12 cellular contexts compared by ENCODE assay signal in the genomic region with DNA sequence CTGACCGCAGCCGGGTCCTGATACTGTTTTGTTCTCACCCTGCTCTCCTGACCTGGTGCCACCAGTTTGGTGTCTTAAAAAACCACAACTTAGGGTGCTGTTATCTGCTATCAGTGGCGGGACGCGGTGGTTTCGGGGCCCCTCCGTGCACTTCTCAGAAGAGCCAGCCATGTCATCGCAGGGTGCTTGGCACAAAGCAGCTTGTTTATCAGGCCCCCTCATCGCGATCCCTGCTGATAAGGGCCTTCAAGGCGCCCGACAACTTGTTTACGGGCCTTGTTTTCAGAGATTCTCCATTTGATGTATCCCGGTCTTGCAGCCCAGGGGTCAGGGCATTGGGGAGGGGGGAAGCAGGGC. TPM values are rescaled to one million over a fixed set of nuclear protein-coding genes. Genes with fewer than 3 reads are reported as not detected.
A peak's percentile ranks its signal among the peaks of the same experiment; 100 is the strongest.
DNase-seq lines count a peak whose midpoint lies in the region; ATAC-seq, FAIRE-seq and TF ChIP-seq lines count a peak whose summit lies in the region.
"Had no signal": no experiment of that assay in that cellular context is flagged by ENCODE, and none has a peak within 500 bp of the region (broad histone marks: within the 10 kb centered on the region; RNA-seq: fewer than 3 reads in every experiment).

No MANE protein-coding gene starts in this region.

- no peak overlapping the region for H3K4ac ChIP-seq in IMR-90 (ENCODE audit: low read depth, low read length)

- no peak overlapping the region for H3K23ac ChIP-seq in IMR-90 (ENCODE audit: low read depth, low read length)

- in situ Hi-C loops in IMR-90 (cut with MboI; ENCODE audit: low sequenced_read_pairs): no loop called here

- no peak overlapping the region for H3K56ac ChIP-seq in IMR-90 (ENCODE audit: extremely low read depth, insufficient read depth, low read length)

- H3K9me1 ChIP-seq in IMR-90 (ENCODE audit: insufficient read depth, low read length): no peaks in the 10 kb centered on the region

- H4K20me1 ChIP-seq in IMR-90 (ENCODE audit: insufficient read depth, low read length): no peaks in the 10 kb centered on the region

- POLR2A ChIA-PET in IMR-90 (lab: Charles Lee; ENCODE audit: unreplicated experiment): no interaction called here

- H3K18ac ChIP-seq in IMR-90 (ENCODE audit: low read depth, low read length): no peak overlapping the region

- no peak overlapping the region for H3K9ac ChIP-seq in IMR-90 (ENCODE audit: low read depth, low read length)

- FAIRE-seq in pancreas (lab: Jason Lieb, UNC): no peak
- FAIRE-seq: bronchial epithelial cell had no signal

- intact Hi-C loops in IMR-90 (cut with micrococcal nuclease) (no loop called here), pancreas (cut with DNase I) (no loop called here)

- no peak overlapping the region for H2BK15ac ChIP-seq in IMR-90 (ENCODE audit: low read depth, low read length)

- H3K36me3 ChIP-seq in IMR-90 (ENCODE audit: control insufficient read depth, insufficient read depth, low read length): no peaks in the 10 kb centered on the region
- H3K36me3 ChIP-seq in pancreas: no peaks in the 10 kb centered on the region
- H3K36me3 ChIP-seq: Peyer's patch had no signal

- no peak overlapping the region for H3K4me3 ChIP-seq in IMR-90 (ENCODE audit: insufficient read depth, low read depth, low read length)
- no peak overlapping the region for H3K4me3 ChIP-seq in pancreas
- H3K4me3 ChIP-seq: Peyer's patch had no signal

- no peak overlapping the region for H2BK5ac ChIP-seq in IMR-90 (ENCODE audit: low read depth, low read length, poor library complexity, severe bottlenecking)

- no peak overlapping the region for H4K91ac ChIP-seq in IMR-90 (ENCODE audit: insufficient read depth, low read depth, low read length)

- TF ChIP-seq CTCF in IMR-90 (conservative IDR thresholded peaks at IDR 0.05; ENCODE audit: low read depth, low read length) (no peak), pancreas (IDR thresholded peaks at IDR 0.05) (no peak)

- H4K8ac ChIP-seq in IMR-90 (ENCODE audit: low read depth in 2 of 2, low read length in 2 of 2): no peak overlapping the region

- H3K4me1 ChIP-seq in IMR-90 (ENCODE audit: control insufficient read depth, insufficient read depth, low read length) (no peaks in the 10 kb centered on the region), pancreas (peaks cover 4 to 20% (median 15%) of the 10 kb centered on the region in 3 donors)

- TF ChIP-seq POLR2A in IMR-90 (IDR thresholded peaks at IDR 0.05; ENCODE audit: low read depth, low read length): no peak

- TF ChIP-seq RAD21 in IMR-90 (IDR thresholded peaks at IDR 0.05; ENCODE audit: low read length): no peak

- H3K79me1 ChIP-seq in IMR-90 (ENCODE audit: low read depth in 1 of 2, low read length in 2 of 2): no peaks in the 10 kb centered on the region

- no peak overlapping the region for H4K5ac ChIP-seq in IMR-90 (ENCODE audit: low read depth, low read length)

- CTCF ChIA-PET in IMR-90 (lab: Yijun Ruan, JAX): no interaction called here

- H2BK20ac ChIP-seq in IMR-90 (ENCODE audit: low read depth, low read length): no peak overlapping the region

- H2AFZ ChIP-seq in IMR-90 (replicated peaks; ENCODE audit: low read length, poor library complexity): peak overlapping the region; percentile 26

- no peak overlapping the region for H3K27ac ChIP-seq in IMR-90 (ENCODE audit: insufficient read depth, low read length)
- no peak overlapping the region for H3K27ac ChIP-seq in pancreas
- H3K27ac ChIP-seq: Peyer's patch had no signal

- H3K27me3 ChIP-seq in IMR-90 (ENCODE audit: control insufficient read depth, insufficient read depth, low read length): peaks cover 38% of the 10 kb centered on the region
- H3K27me3 ChIP-seq in pancreas: no peaks in the 10 kb centered on the region
- H3K27me3 ChIP-seq: Peyer's patch had no signal

- dilution Hi-C loops in IMR-90 (cut with HindIII; ENCODE audit: low sequenced_read_pairs, unreplicated experiment): no loop called here

- peaks cover 7% of the 10 kb centered on the region for H3K9me3 ChIP-seq in IMR-90 (ENCODE audit: control insufficient read depth, insufficient read depth, low read length)
- no peaks in the 10 kb centered on the region for H3K9me3 ChIP-seq in pancreas
- H3K9me3 ChIP-seq: Peyer's patch had no signal

- no peak for ATAC-seq in IMR-90 (ENCODE audit: low read depth)
- no peak for ATAC-seq in GM19395 (IDR thresholded peaks at IDR 0.05; ENCODE audit: unreplicated experiment)
- no peak for ATAC-seq in SK-N-SH treated with all-trans-retinoic acid at 6 μM for 48 hours
- no peak for ATAC-seq in pancreas
- ATAC-seq: right cardiac atrium had no signal

- H2AK9ac ChIP-seq in IMR-90 (replicated peaks; ENCODE audit: low read depth, low read length, poor library complexity): no peak overlapping the region

- no peak for DNase-seq in IMR-90
- peak; percentile 37 to 43 for DNase-seq in activated CD4-positive, alpha-beta T cell treated with anti-CD3 and anti-CD28 coated beads, Interleukin-2, amount 50 U/mL, for 4 hours
- DNase-seq in activated gamma-delta T cell treated with Interleukin-2 at 50 U/mL for 16 hours: peak; percentile 68
- DNase-seq in stimulated activated CD4-positive, alpha-beta T cell treated with anti-CD3 and anti-CD28 coated beads, Interleukin-4, amount 100 ng/mL, for 24 hours: peak; percentile 50
- DNase-seq in NCI-H2081 (lab: John Stamatoyannopoulos, UW): no peak
- no peak for DNase-seq in pancreas
- DNase-seq: NCI-H2171 treated with DMSO at 0.1 percent for 48 hours, Peyer's patch had no signal

- H3K14ac ChIP-seq in IMR-90 (replicated peaks; ENCODE audit: low read depth, low read length): no peak overlapping the region

- WGBS in IMR-90 (ENCODE audit: extremely low coverage in 2 of 2, insufficient read length in 1 of 2), 2 experiments: 48% methylated on average over 8 of the region's 14 CpGs; no CpG with 5 or more reads in 1 of the 2 experiments
- 25 to 45% methylated on average over 14 of the region's 14 CpGs for WGBS in pancreas, 2 donors

- BruUV-seq in IMR-90 (replicated peaks; lab: Mats Ljungman, UMichigan): no TSS peak

- no peak overlapping the region for H2BK120ac ChIP-seq in IMR-90 (ENCODE audit: low read depth, low read length)

- H3K4me2 ChIP-seq in IMR-90 (ENCODE audit: low read depth, low read length): no peak overlapping the region

- no peak overlapping the region for H2AK5ac ChIP-seq in IMR-90 (ENCODE audit: low read depth, low read length)

TF ChIP-seq in IMR-90, 13 proteins besides CTCF, POLR2A, EP300 and RAD21:
- TF ChIP-seq MXI1 (IDR thresholded peaks at IDR 0.05; ENCODE audit: borderline replicate concordance, low read depth, low read length) (no peak), CEBPB (IDR thresholded peaks at IDR 0.05; ENCODE audit: low read depth, low read length) (no peak), MAZ (IDR thresholded peaks at IDR 0.05; ENCODE audit: borderline replicate concordance, low read depth, low read length) (no peak), RCOR1 (IDR thresholded peaks at IDR 0.05; ENCODE audit: insufficient replicate concordance, low read length) (no peak)
- TF ChIP-seq, protein P1, sequence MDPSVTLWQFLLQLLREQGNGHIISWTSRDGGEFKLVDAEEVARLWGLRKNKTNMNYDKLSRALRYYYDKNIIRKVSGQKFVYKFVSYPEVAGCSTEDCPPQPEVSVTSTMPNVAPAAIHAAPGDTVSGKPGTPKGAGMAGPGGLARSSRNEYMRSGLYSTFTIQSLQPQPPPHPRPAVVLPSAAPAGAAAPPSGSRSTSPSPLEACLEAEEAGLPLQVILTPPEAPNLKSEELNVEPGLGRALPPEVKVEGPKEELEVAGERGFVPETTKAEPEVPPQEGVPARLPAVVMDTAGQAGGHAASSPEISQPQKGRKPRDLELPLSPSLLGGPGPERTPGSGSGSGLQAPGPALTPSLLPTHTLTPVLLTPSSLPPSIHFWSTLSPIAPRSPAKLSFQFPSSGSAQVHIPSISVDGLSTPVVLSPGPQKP (IDR thresholded peaks at IDR 0.05; ENCODE audit: borderline replicate concordance, low read depth, low read length): no peak

TF ChIP-seq in SK-N-SH treated with all-trans-retinoic acid at 6 μM for 48 hours, 23 proteins besides CTCF, POLR2A, EP300 and RAD21 (continues in another document):
- TF ChIP-seq ZC3H10 (CRISPR knock-in tag; IDR thresholded peaks at IDR 0.05) (no peak), ISL1 (CRISPR knock-in tag; IDR thresholded peaks at IDR 0.05) (no peak), RARB (CRISPR knock-in tag; IDR thresholded peaks at IDR 0.05) (no peak), ESRRG (CRISPR knock-in tag; IDR thresholded peaks at IDR 0.05) (no peak), CSDC2 (CRISPR knock-in tag; IDR thresholded peaks at IDR 0.05) (no peak), ZFP30 (CRISPR knock-in tag; IDR thresholded peaks at IDR 0.05) (no peak), ZNF8 (CRISPR knock-in tag; IDR thresholded peaks at IDR 0.05) (no peak)
- TF ChIP-seq, protein P2, sequence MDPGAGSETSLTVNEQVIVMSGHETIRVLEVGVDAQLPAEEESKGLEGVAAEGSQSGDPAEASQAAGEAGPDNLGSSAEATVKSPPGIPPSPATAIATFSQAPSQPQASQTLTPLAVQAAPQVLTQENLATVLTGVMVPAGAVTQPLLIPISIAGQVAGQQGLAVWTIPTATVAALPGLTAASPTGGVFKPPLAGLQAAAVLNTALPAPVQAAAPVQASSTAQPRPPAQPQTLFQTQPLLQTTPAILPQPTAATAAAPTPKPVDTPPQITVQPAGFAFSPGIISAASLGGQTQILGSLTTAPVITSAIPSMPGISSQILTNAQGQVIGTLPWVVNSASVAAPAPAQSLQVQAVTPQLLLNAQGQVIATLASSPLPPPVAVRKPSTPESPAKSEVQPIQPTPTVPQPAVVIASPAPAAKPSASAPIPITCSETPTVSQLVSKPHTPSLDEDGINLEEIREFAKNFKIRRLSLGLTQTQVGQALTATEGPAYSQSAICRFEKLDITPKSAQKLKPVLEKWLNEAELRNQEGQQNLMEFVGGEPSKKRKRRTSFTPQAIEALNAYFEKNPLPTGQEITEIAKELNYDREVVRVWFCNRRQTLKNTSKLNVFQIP (CRISPR knock-in tag; IDR thresholded peaks at IDR 0.05; ENCODE audit: borderline replicate concordance, low read depth): no peak

RNA-seq across cellular contexts. Expression of a gene that starts 58.1 kb away (rescaled TPM):
- total RNA-seq in IMR-90 (2012; rRNA removed): 1.1 and 3.3 TPM in 2 replicates
- 34.4 and 38.9 TPM in 2 replicates for polyA plus RNA-seq in IMR-90 (2012; rRNA removed)
- 49.1 and 78.5 TPM in 2 replicates for polyA plus RNA-seq in IMR-90 (2012; cell fraction: cytosol; rRNA removed)
- 129 and 171 TPM in 2 replicates for polyA plus RNA-seq in IMR-90 (2012; cell fraction: nucleus; rRNA removed; ENCODE audit: low replicate concordance)
- 10 to 100 TPM in 2 of 6 donors, 1 to 10 TPM in 4; 3.1 to 12.0 (median 5.8) TPM for total RNA-seq in pancreas
- polyA plus RNA-seq in pancreas: 1 to 10 TPM; 3.4 to 3.7 TPM

Comparison
In these comparisons a context has a peak if more than half of its experiments do, and no peak if none do; other contexts are left out.
1. DNase-seq: peak in activated CD4-positive, alpha-beta T cell treated with anti-CD3 and anti-CD28 coated beads, Interleukin-2, amount 50 U/mL, for 4 hours (2 of 2), activated gamma-delta T cell treated with Interleukin-2 at 50 U/mL for 16 hours (single experiment) and stimulated activated CD4-positive, alpha-beta T cell treated with anti-CD3 and anti-CD28 coated beads, Interleukin-4, amount 100 ng/mL, for 24 hours (single experiment); none in IMR-90 (single experiment), NCI-H2081 (0 of 2) and pancreas (0 of 6).